12 cellular contexts compared by ENCODE assay signal in the genomic region with DNA sequence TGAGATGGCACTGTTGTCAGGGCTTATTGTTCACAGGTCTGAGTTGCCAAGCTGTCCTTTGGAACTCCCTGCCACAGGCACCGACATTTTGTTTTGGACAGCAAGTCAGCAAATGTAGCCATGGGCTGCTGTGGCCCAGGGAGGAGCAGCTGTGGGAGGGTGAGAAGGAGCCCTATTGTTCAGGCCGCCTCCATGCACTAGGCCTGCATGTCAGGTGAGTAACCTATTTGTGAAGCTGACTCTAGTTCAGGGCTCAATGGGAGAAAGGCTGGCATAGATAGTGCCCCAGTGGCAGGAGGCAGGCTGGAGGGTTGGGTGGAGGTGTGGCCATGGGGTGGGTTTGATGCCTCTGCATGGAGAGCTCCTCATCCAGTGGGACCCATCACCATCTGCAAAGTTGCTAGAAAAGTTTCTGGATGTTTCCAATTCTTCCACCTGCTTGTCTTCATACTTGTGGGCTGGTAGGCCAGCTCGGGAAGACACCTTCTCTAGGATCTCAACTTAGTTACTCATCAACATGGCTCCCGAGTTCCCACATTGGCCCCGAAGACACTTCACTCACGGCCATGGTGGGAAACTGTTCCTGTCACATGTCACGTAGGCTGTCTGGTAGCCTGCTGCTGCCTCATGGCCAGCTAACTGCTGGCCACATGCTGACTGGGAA. TPM values are rescaled to one million over a fixed set of nuclear protein-coding genes. Genes with fewer than 3 reads are reported as not detected.
DNase-seq lines count a peak whose midpoint lies in the region; ATAC-seq and TF ChIP-seq lines count a peak whose summit lies in the region.
"Had no signal": no experiment of that assay in that cellular context is flagged by ENCODE, and none has a peak within 500 bp of the region (broad histone marks: within the 10 kb centered on the region; RNA-seq: fewer than 3 reads in every experiment).

No MANE protein-coding gene starts in this region.

- peaks cover 81% of the 10 kb centered on the region for H3K27me3 Mint-ChIP-seq in HFFc6 (ENCODE audit: insufficient read depth)
- H3K27me3 Mint-ChIP-seq in type B pancreatic cell = no peaks in the 10 kb centered on the region
- no peaks in the 10 kb centered on the region for H3K27me3 Mint-ChIP-seq in CD4-positive, alpha-beta T cell
- peaks cover 4% of the 10 kb centered on the region for H3K27me3 Mint-ChIP-seq in activated CD8-positive, alpha-beta T cell treated with anti-CD3 and anti-CD28 coated beads, Interleukin-2, amount 10 ng/mL, durations not matched to agents 7 days and 5 days (ENCODE audit: low read depth)

- H3K36me3 ChIP-seq in mesenchymal stem cell (ENCODE audit: control insufficient read depth in 1 of 2, insufficient read depth in 2 of 2, low read depth in 1 of 2, low read length in 2 of 2) = peaks cover 58% of the 10 kb centered on the region in 2 experiments

- H3K4me2 ChIP-seq in mesenchymal stem cell (ENCODE audit: low read length, poor library complexity, severe bottlenecking) = no peak overlapping the region

- H3K9ac ChIP-seq in mesenchymal stem cell (ENCODE audit: low read length) = no peak overlapping the region

- H2AFZ ChIP-seq in mesenchymal stem cell (ENCODE audit: low read depth, low read length) = no peak overlapping the region

- H3K23ac ChIP-seq in mesenchymal stem cell (ENCODE audit: low read length in 2 of 2) = no peak overlapping the region

- CTCF ChIA-PET in CD4-positive, alpha-beta T cell (lab: Charles Lee) = no interaction called here
- CTCF ChIA-PET in activated CD8-positive, alpha-beta T cell treated with anti-CD3 and anti-CD28 coated beads, Interleukin-2, amount 10 ng/mL, durations not matched to agents 7 days and 5 days (lab: Charles Lee) = no interaction called here

- H3K36me3 Mint-ChIP-seq in HFFc6 (ENCODE audit: low read depth) (peaks cover 64% of the 10 kb centered on the region), type B pancreatic cell (peaks cover 41% of the 10 kb centered on the region)
- no peaks in the 10 kb centered on the region for H3K36me3 Mint-ChIP-seq in CD4-positive, alpha-beta T cell (ENCODE audit: low read depth)
- no peaks in the 10 kb centered on the region for H3K36me3 Mint-ChIP-seq in activated CD8-positive, alpha-beta T cell treated with anti-CD3 and anti-CD28 coated beads, Interleukin-2, amount 10 ng/mL, durations not matched to agents 7 days and 5 days (ENCODE audit: low read depth)

- intact Hi-C loops in CD4-positive, alpha-beta T cell (cut with DNase I, micrococcal nuclease) = loop anchor here in 1 of 2 experiments (5.0 kb wide), 1 partner anchor 118 kb away; no protein-coding TSS in a partner anchor

- no peak overlapping the region for H2BK120ac ChIP-seq in mesenchymal stem cell (ENCODE audit: low read depth, low read length)

- H3K27me3 ChIP-seq in mesenchymal stem cell (ENCODE audit: control insufficient read depth in 1 of 2, insufficient read depth in 1 of 2, low read length in 2 of 2) = no peaks in the 10 kb centered on the region
- no peaks in the 10 kb centered on the region for H3K27me3 ChIP-seq in CD4-positive, alpha-beta T cell (ENCODE audit: control insufficient read depth, insufficient read depth, low read length)

- H4K91ac ChIP-seq in mesenchymal stem cell (ENCODE audit: low read length) = no peak overlapping the region

- H3K4me1 ChIP-seq in mesenchymal stem cell (ENCODE audit: control insufficient read depth, insufficient read depth, low read depth, low read length) = peaks cover 60% of the 10 kb centered on the region

- H3K9me3 Mint-ChIP-seq in HFFc6 (peaks cover 24% of the 10 kb centered on the region), type B pancreatic cell (no peaks in the 10 kb centered on the region)
- no peaks in the 10 kb centered on the region for H3K9me3 Mint-ChIP-seq in CD4-positive, alpha-beta T cell
- no peaks in the 10 kb centered on the region for H3K9me3 Mint-ChIP-seq in activated CD8-positive, alpha-beta T cell treated with anti-CD3 and anti-CD28 coated beads, Interleukin-2, amount 10 ng/mL, durations not matched to agents 7 days and 5 days (ENCODE audit: insufficient read depth)
- H3K9me3 Mint-ChIP-seq: activated B cell treated with CpG ODN at 0.5 μM for 24 hours had no signal

- peak; percentile 39 for DNase-seq in HFFc6
- DNase-seq in cerebellar cortex (ENCODE audit: low spot score) = peak; percentile 75
- DNase-seq in mesenchymal stem cell = no peak
- DNase-seq in type B pancreatic cell (ENCODE audit: extremely low spot score, unreplicated experiment) = no peak
- DNase-seq in CD4-positive, alpha-beta T cell = no peak
- DNase-seq in activated CD4-positive, alpha-beta T cell treated with anti-CD3 and anti-CD28 coated beads, Interleukin-2, amount 50 U/mL, for 1 hour = no peak
- no peak for DNase-seq in activated CD8-positive, alpha-beta T cell treated with anti-CD3 and anti-CD28 coated beads, Interleukin-2, amount 10 ng/mL, durations not matched to agents 7 days and 5 days
- DNase-seq: activated B cell treated with CpG ODN at 0.5 μM for 24 hours, activated T-cell treated with anti-CD3 and anti-CD28 coated beads for 4 hours, NCI-H1417 treated with DMSO at 0.1 percent for 48 hours, NCI-H524 treated with DMSO at 0.1 percent for 48 hours had no signal

- no peak overlapping the region for H3K4ac ChIP-seq in mesenchymal stem cell (ENCODE audit: low read depth in 1 of 2, low read length in 2 of 2)

- POLR2A ChIA-PET in CD4-positive, alpha-beta T cell (lab: Charles Lee) = no interaction called here
- POLR2A ChIA-PET in activated CD8-positive, alpha-beta T cell treated with anti-CD3 and anti-CD28 coated beads, Interleukin-2, amount 10 ng/mL, durations not matched to agents 7 days and 5 days (lab: Charles Lee) = no interaction called here

- H2BK12ac ChIP-seq in mesenchymal stem cell (ENCODE audit: low read length in 2 of 2) = peak overlapping the region in 1 of 2 experiments; percentile 29

- no peak overlapping the region for H2BK5ac ChIP-seq in mesenchymal stem cell (ENCODE audit: low read depth, low read length, poor library complexity, severe bottlenecking)

- peaks cover 88% of the 10 kb centered on the region for H3K4me1 Mint-ChIP-seq in HFFc6 (ENCODE audit: low read depth)
- peaks cover 53% of the 10 kb centered on the region for H3K4me1 Mint-ChIP-seq in type B pancreatic cell (ENCODE audit: unreplicated experiment)
- H3K4me1 Mint-ChIP-seq in CD4-positive, alpha-beta T cell (ENCODE audit: low read depth) = no peaks in the 10 kb centered on the region
- H3K4me1 Mint-ChIP-seq in activated CD8-positive, alpha-beta T cell treated with anti-CD3 and anti-CD28 coated beads, Interleukin-2, amount 10 ng/mL, durations not matched to agents 7 days and 5 days (ENCODE audit: low read depth) = peaks cover 2% of the 10 kb centered on the region
- H3K4me1 Mint-ChIP-seq: activated B cell treated with CpG ODN at 0.5 μM for 24 hours had no signal

- H3K27ac ChIP-seq in mesenchymal stem cell (ENCODE audit: low read length, poor library complexity, severe bottlenecking) = peak overlapping the region; percentile 80
- H3K27ac ChIP-seq in CD4-positive, alpha-beta T cell (ENCODE audit: low read depth, low read length) = no peak overlapping the region

- H2BK15ac ChIP-seq in mesenchymal stem cell (ENCODE audit: low read depth, poor library complexity, severe bottlenecking) = no peak overlapping the region

- no peaks in the 10 kb centered on the region for H3K9me3 ChIP-seq in mesenchymal stem cell (ENCODE audit: control insufficient read depth, low read length)
- no peaks in the 10 kb centered on the region for H3K9me3 ChIP-seq in CD4-positive, alpha-beta T cell (ENCODE audit: control insufficient read depth, low read length)
- H3K9me3 ChIP-seq: HAP-1 had no signal

- peak overlapping the region; percentile 96 for H3K27ac Mint-ChIP-seq in HFFc6
- peak overlapping the region; percentile 79 for H3K27ac Mint-ChIP-seq in type B pancreatic cell
- H3K27ac Mint-ChIP-seq in CD4-positive, alpha-beta T cell = no peak overlapping the region
- H3K27ac Mint-ChIP-seq in activated CD8-positive, alpha-beta T cell treated with anti-CD3 and anti-CD28 coated beads, Interleukin-2, amount 10 ng/mL, durations not matched to agents 7 days and 5 days = no peak overlapping the region
- H3K27ac Mint-ChIP-seq: activated B cell treated with CpG ODN at 0.5 μM for 24 hours had no signal

- no peak overlapping the region for H4K8ac ChIP-seq in mesenchymal stem cell (ENCODE audit: low read length)

- H3K14ac ChIP-seq in mesenchymal stem cell (ENCODE audit: low read length in 2 of 2) = no peak overlapping the region

- no peak for ATAC-seq in CD4-positive, alpha-beta T cell (ENCODE audit: poor library complexity)
- no peak for ATAC-seq in activated CD8-positive, alpha-beta T cell treated with anti-CD3 and anti-CD28 coated beads, Interleukin-2, amount 10 ng/mL, durations not matched to agents 7 days and 5 days

- H3K79me1 ChIP-seq in mesenchymal stem cell (replicated peaks; ENCODE audit: low read length, poor library complexity, severe bottlenecking) = peaks cover 2% of the 10 kb centered on the region

- TF ChIP-seq CTCF in HFFc6 (IDR thresholded peaks at IDR 0.05) (no peak), type B pancreatic cell (conservative IDR thresholded peaks at IDR 0.05) (no peak)
- no peak for TF ChIP-seq CTCF in CD4-positive, alpha-beta T cell (IDR thresholded peaks at IDR 0.05)

- WGBS in mesenchymal stem cell = 96% methylated on average over 7 of the region's 7 CpGs

- peak overlapping the region; percentile 84 for H2AK5ac ChIP-seq in mesenchymal stem cell (ENCODE audit: low read length, severe bottlenecking)

- H3K4me3 Mint-ChIP-seq in HFFc6 = peak overlapping the region; percentile 44
- H3K4me3 Mint-ChIP-seq in type B pancreatic cell = peak overlapping the region; percentile 41
- no peak overlapping the region for H3K4me3 Mint-ChIP-seq in CD4-positive, alpha-beta T cell
- no peak overlapping the region for H3K4me3 Mint-ChIP-seq in activated CD8-positive, alpha-beta T cell treated with anti-CD3 and anti-CD28 coated beads, Interleukin-2, amount 10 ng/mL, durations not matched to agents 7 days and 5 days
- H3K4me3 Mint-ChIP-seq: activated B cell treated with CpG ODN at 0.5 μM for 24 hours had no signal

- peak overlapping the region in 1 of 2 experiments; percentile 1 for H3K18ac ChIP-seq in mesenchymal stem cell (ENCODE audit: low read depth in 1 of 2, low read length in 2 of 2)

- H3K4me3 ChIP-seq in mesenchymal stem cell (ENCODE audit: insufficient read depth in 1 of 2, low read depth in 1 of 2, low read length in 2 of 2) = no peak overlapping the region
- H3K4me3 ChIP-seq: HAP-1 had no signal

RNA-seq across cellular contexts. Expression of gene AMOTL2, which starts 19.5 kb away (rescaled TPM):
- total RNA-seq in HFFc6 (2021; fragmentation: NEBNext Ultra II Directional; extraction: Animal tissue kit (Norgen Biotek cat#: 25700)) = 100 to 1,000 TPM; 244 to 311 (median 274) TPM
- 16.1 TPM for polyA plus RNA-seq in mesenchymal stem cell (2013, experiment 1 of 2)
- polyA plus RNA-seq in mesenchymal stem cell (2013, experiment 2 of 2) = 15.4 TPM
- total RNA-seq in type B pancreatic cell (ENCODE audit: low replicate concordance) = 79.2 and 122 TPM in 2 replicates
- not detected for total RNA-seq in CD4-positive, alpha-beta T cell
- not detected for total RNA-seq in activated CD8-positive, alpha-beta T cell treated with anti-CD3 and anti-CD28 coated beads, Interleukin-2, amount 10 ng/mL, durations not matched to agents 7 days and 5 days
- total RNA-seq: activated B cell treated with CpG ODN at 0.5 μM for 24 hours had no signal

Comparison
In these comparisons a context has a peak if more than half of its experiments do, and no peak if none do; other contexts are left out.
1. DNase-seq: peak in HFFc6 (single experiment) and cerebellar cortex (single experiment); none in mesenchymal stem cell (single experiment), type B pancreatic cell (single experiment), CD4-positive, alpha-beta T cell (0 of 10), activated CD4-positive, alpha-beta T cell treated with anti-CD3 and anti-CD28 coated beads, Interleukin-2, amount 50 U/mL, for 1 hour (single experiment) and activated CD8-positive, alpha-beta T cell treated with anti-CD3 and anti-CD28 coated beads, Interleukin-2, amount 10 ng/mL, durations not matched to agents 7 days and 5 days (single experiment).
2. H3K27ac Mint-ChIP-seq: peak in HFFc6 (single experiment) and type B pancreatic cell (single experiment); none in CD4-positive, alpha-beta T cell (single experiment) and activated CD8-positive, alpha-beta T cell treated with anti-CD3 and anti-CD28 coated beads, Interleukin-2, amount 10 ng/mL, durations not matched to agents 7 days and 5 days (single experiment).
3. H3K4me3 Mint-ChIP-seq: peak in HFFc6 (single experiment) and type B pancreatic cell (single experiment); none in CD4-positive, alpha-beta T cell (single experiment) and activated CD8-positive, alpha-beta T cell treated with anti-CD3 and anti-CD28 coated beads, Interleukin-2, amount 10 ng/mL, durations not matched to agents 7 days and 5 days (single experiment).
4. RNA of gene AMOTL2, which starts 19.5 kb away (total RNA-seq): 244 to 311 TPM in HFFc6 and 79.2 to 122 TPM in type B pancreatic cell; not detected in CD4-positive, alpha-beta T cell and not detected in activated CD8-positive, alpha-beta T cell treated with anti-CD3 and anti-CD28 coated beads, Interleukin-2, amount 10 ng/mL, durations not matched to agents 7 days and 5 days; every median in the first group is over 10 times any median in the second.